8 cellular contexts compared by ENCODE assay signal in the genomic region with DNA sequence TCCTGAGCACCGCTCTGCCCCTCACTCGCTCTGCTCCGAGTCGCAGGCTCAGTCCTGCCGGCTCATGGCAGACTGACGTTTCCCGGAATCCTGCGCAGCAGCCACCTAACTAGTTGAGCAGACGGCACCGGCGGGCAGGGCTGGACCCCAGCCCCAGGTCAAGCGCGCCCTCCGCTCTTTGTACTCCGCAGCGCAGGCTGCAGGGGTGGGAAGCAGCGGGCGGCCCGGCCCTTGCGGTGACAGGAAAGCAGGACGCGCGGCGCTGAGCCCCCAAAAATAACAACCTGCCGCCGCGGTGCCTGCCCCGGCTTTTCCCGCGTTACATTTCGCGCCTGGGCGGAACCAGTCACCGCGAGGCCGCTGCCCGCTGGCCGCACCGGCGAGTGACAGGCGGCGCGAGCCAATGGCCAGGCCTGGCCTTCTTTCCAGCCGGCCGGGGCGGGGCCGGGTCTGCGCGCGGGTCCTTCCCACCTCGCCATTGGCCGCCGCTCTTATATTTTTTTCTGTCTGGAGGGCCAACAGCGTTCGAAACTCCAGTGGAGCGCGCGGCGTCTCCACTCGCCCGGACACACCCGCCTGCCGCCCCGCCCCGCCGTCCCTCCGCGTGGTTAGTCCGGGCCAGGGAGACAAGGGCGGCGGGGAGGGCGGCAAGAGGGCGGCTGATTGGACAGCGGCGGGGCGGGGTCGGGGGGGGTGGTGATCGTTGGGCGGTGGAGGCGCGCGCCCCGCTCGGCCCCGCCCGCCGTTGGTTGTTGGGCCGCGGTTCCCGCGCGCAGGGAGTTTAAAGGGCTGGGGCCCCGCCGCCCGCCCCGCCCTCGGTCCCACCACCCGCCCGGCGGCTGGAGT. TPM values are rescaled to one million over a fixed set of nuclear protein-coding genes. Genes with fewer than 3 reads are reported as not detected.
DNase-seq lines count a peak whose midpoint lies in the region; ATAC-seq and TF ChIP-seq lines count a peak whose summit lies in the region.

A gene (minus strand): TSS at position 297 of the 846 bp plus-strand sequence. CDS start 338 bp downstream, outside the sequence.

- peak within 1 kb of the TSS; percentile 98 for H2AFZ ChIP-seq in PC-9

- H3K79me2 ChIP-seq in PC-9 (ENCODE audit: low read depth): peaks cover 39% of the 10 kb centered on the region

- ATAC-seq in GM21723 (IDR thresholded peaks at IDR 0.05; ENCODE audit: unreplicated experiment): peak; percentile 65

- CTCF ChIA-PET in PC-9 (lab: Charles Lee): no interaction called here

- peak; percentile 87 for DNase-seq in DMS53 treated with DMSO at 0.1 percent for 48 hours (lab: John Stamatoyannopoulos, UW; ENCODE audit: unreplicated experiment)
- peak; percentile 98 for DNase-seq in KBM-7
- DNase-seq in PC-9: peak; percentile 90 to 99
- peak; percentile 87 for DNase-seq in activated T-cell treated with anti-CD3 and anti-CD28 coated beads, Interleukin-2, amount 50 U/mL, for 1 hour
- no peak for DNase-seq in epithelial cell of proximal tubule (ENCODE audit: low read depth)
- peak; percentile 80 for DNase-seq in stimulated activated CD8-positive, alpha-beta memory T cell treated with anti-CD3 and anti-CD28 coated beads, Interleukin-7, amount 100 ng/mL, for 1 hour (ENCODE audit: low read depth in 2 of 2)

- H3K9me2 ChIP-seq in PC-9 (ENCODE audit: insufficient read depth): no peaks in the 10 kb centered on the region; the same call in 1 of the 2 replicates

- POLR2A ChIA-PET in PC-9 (lab: Charles Lee; ENCODE audit: unreplicated experiment): interaction anchor here (0.6 kb wide), 1 partner anchor 1692 kb away, joined by 4 read pairs; a partner anchor contains a TSS

- in situ Hi-C loops in KBM-7 (cut with MboI; ENCODE audit: low pct_unique_long_range_greater_than_20kb, low sequenced_read_pairs): no loop called here

- peak within 1 kb of the TSS; percentile 98 for H3K4me2 ChIP-seq in PC-9

- no peaks in the 10 kb centered on the region for H4K20me1 ChIP-seq in PC-9 (ENCODE audit: insufficient read depth)

- H3K36me3 ChIP-seq in PC-9 (ENCODE audit: low read depth): no peaks in the 10 kb centered on the region
- H3K36me3 ChIP-seq in muscle layer of colon (ENCODE audit: insufficient read depth, low read length): no peaks in the 10 kb centered on the region

- BruUV-seq in PC-9 (replicated peaks; lab: Mats Ljungman, UMichigan): TSS peak; percentile 40

- peak within 1 kb of the TSS; percentile 74 for H3K9ac ChIP-seq in muscle layer of colon (ENCODE audit: low read length)

- intact Hi-C loops in PC-9 (cut with micrococcal nuclease; ENCODE audit: unreplicated experiment): loop anchor here (1.0 to 10.0 kb wide), 4 partner anchors 36 to 237 kb away; a partner anchor contains a TSS

- H3K27me3 ChIP-seq in PC-9 (ENCODE audit: insufficient read depth, low read depth) (no peaks in the 10 kb centered on the region), muscle layer of colon (ENCODE audit: control insufficient read depth in 1 of 2, insufficient read depth in 2 of 2, low read length in 2 of 2) (no peaks in the 10 kb centered on the region)

- H3K27ac ChIP-seq in PC-9 (peak within 1 kb of the TSS; percentile 93), muscle layer of colon (ENCODE audit: low read depth, low read length) (peak within 1 kb of the TSS; percentile 92)

- peaks cover 37% of the 10 kb centered on the region for H3F3A ChIP-seq in PC-9 (ENCODE audit: insufficient read depth, low read depth)

- H3K4me1 ChIP-seq in PC-9 (replicated peaks; ENCODE audit: insufficient read depth) (peaks cover 33% of the 10 kb centered on the region), muscle layer of colon (ENCODE audit: insufficient read depth, low read length) (peaks cover 25% of the 10 kb centered on the region)

- H3K4me3 ChIP-seq in PC-9 (peak within 1 kb of the TSS; percentile 97), epithelial cell of proximal tubule (ENCODE audit: low read depth, low read length) (peak within 1 kb of the TSS; percentile 72), muscle layer of colon (ENCODE audit: low read depth in 1 of 2, low read length in 2 of 2) (peak within 1 kb of the TSS; percentile 80 to 97)

- H3K9me3 ChIP-seq in PC-9 (ENCODE audit: insufficient read depth, low read depth): no peaks in the 10 kb centered on the region
- H3K9me3 ChIP-seq in muscle layer of colon (ENCODE audit: low read length): no peaks in the 10 kb centered on the region

- TF ChIP-seq CTCF in PC-9 (conservative IDR thresholded peaks at IDR 0.05): no peak
- TF ChIP-seq CTCF in epithelial cell of proximal tubule (conservative IDR thresholded peaks at IDR 0.05; ENCODE audit: low read depth, low read length): no peak

RNA-seq across cellular contexts. Expression of the gene that starts here (rescaled TPM):
- total RNA-seq in PC-9 (2021): 12.6 and 14.0 TPM in 2 replicates
- total RNA-seq in epithelial cell of proximal tubule: 10.8 and 12.2 TPM in 2 replicates
